ENCODE assay signal across 13 cellular contexts in genomic region chr20:63029358-63030121, GRCh38. TPM values are rescaled to one million over a fixed set of nuclear protein-coding genes. Genes with fewer than 3 reads are reported as not detected.
DNase-seq lines count a peak whose midpoint lies in the region; ATAC-seq and TF ChIP-seq lines count a peak whose summit lies in the region.
"Had no signal": no experiment of that assay in that cellular context is flagged by ENCODE, and none has a peak within 500 bp of the region (broad histone marks: within the 10 kb centered on the region; RNA-seq: fewer than 3 reads in every experiment).

No MANE protein-coding gene starts in this region.

- H3K36me3 ChIP-seq in HCT116 (ENCODE audit: control insufficient read depth in 1 of 2, insufficient read depth in 2 of 2, low read length in 2 of 2) (no peaks in the 10 kb centered on the region), osteoblast (ENCODE audit: insufficient read depth, low read length) (no peaks in the 10 kb centered on the region)

- POLR2A ChIA-PET in HCT116 (lab: Charles Lee): no interaction called here
- POLR2A ChIA-PET in activated naive CD8-positive, alpha-beta T cell treated with anti-CD3 and anti-CD28 coated beads, Interleukin-2, amount 10 ng/mL, durations not matched to agents 7 days and 5 days (lab: Charles Lee): no interaction called here

- H3K4me3 Mint-ChIP-seq in activated naive CD8-positive, alpha-beta T cell treated with anti-CD3 and anti-CD28 coated beads, Interleukin-2, amount 10 ng/mL, durations not matched to agents 7 days and 5 days: peak overlapping the region; percentile 40
- H3K4me3 Mint-ChIP-seq: nephron had no signal

- TF ChIP-seq CTCF in HCT116 (IDR thresholded peaks at IDR 0.05 in 2 of 3, conservative IDR thresholded peaks at IDR 0.05 in 1 of 3; ENCODE audit: borderline replicate concordance in 1 of 3, insufficient read depth in 1 of 3, low read depth in 2 of 3, low read length in 2 of 3): no peak
- TF ChIP-seq CTCF in osteoblast (IDR thresholded peaks at IDR 0.05; ENCODE audit: extremely low read depth, low read depth, low read length): no peak

- H3K27me3 Mint-ChIP-seq in activated naive CD8-positive, alpha-beta T cell treated with anti-CD3 and anti-CD28 coated beads, Interleukin-2, amount 10 ng/mL, durations not matched to agents 7 days and 5 days: peaks cover 23% of the 10 kb centered on the region

- H2AFZ ChIP-seq in HCT116 (ENCODE audit: low read depth, low read length, poor library complexity, severe bottlenecking) (no peak overlapping the region), osteoblast (ENCODE audit: low read length) (no peak overlapping the region)

- intact Hi-C loops in HCT116 (cut with micrococcal nuclease): no loop called here

- no peaks in the 10 kb centered on the region for H3K9me3 ChIP-seq in HCT116 (ENCODE audit: control insufficient read depth in 1 of 2, insufficient read depth in 1 of 2, low read depth in 1 of 2, low read length in 2 of 2)
- no peaks in the 10 kb centered on the region for H3K9me3 ChIP-seq in osteoblast (ENCODE audit: low read depth, low read length)

- H3K4me1 Mint-ChIP-seq in activated naive CD8-positive, alpha-beta T cell treated with anti-CD3 and anti-CD28 coated beads, Interleukin-2, amount 10 ng/mL, durations not matched to agents 7 days and 5 days: peaks cover 8% of the 10 kb centered on the region

- BruUV-seq in HCT116 (replicated peaks; lab: Mats Ljungman, UMichigan): no TSS peak

- no peak for TF ChIP-seq POLR2A in HCT116 (IDR thresholded peaks at IDR 0.05; ENCODE audit: borderline replicate concordance, extremely low read depth, insufficient read depth, insufficient read length)

- H3K9me2 ChIP-seq in HCT116 (ENCODE audit: insufficient read depth): no peaks in the 10 kb centered on the region

- CTCF ChIA-PET in HCT116 (lab: Charles Lee): no interaction called here

- H3K36me3 Mint-ChIP-seq in activated naive CD8-positive, alpha-beta T cell treated with anti-CD3 and anti-CD28 coated beads, Interleukin-2, amount 10 ng/mL, durations not matched to agents 7 days and 5 days: no peaks in the 10 kb centered on the region

- H3K4me2 ChIP-seq in HCT116 (ENCODE audit: low read length): no peak overlapping the region
- no peak overlapping the region for H3K4me2 ChIP-seq in osteoblast (ENCODE audit: insufficient read depth, low read length)

- no peaks in the 10 kb centered on the region for H4K20me1 ChIP-seq in HCT116 (ENCODE audit: insufficient read depth)
- H4K20me1 ChIP-seq in osteoblast (ENCODE audit: insufficient read depth, low read length): no peaks in the 10 kb centered on the region

- DNase-seq in activated T-cell treated with anti-CD3 and anti-CD28 coated beads, Interleukin-2, amount 50 U/mL, for 48 hours: peak; percentile 35 to 45
- no peak for DNase-seq in activated T-cell treated with anti-CD3 and anti-CD28 coated beads, Interleukin-2, amount 50 U/mL, for 1 hour
- DNase-seq in HCT116 (ENCODE audit: low read depth, low spot score) (no peak), osteoblast (ENCODE audit: insufficient read length, low spot score, missing footprints) (peak; percentile 81), UCSD-AML1 (lab: John Stamatoyannopoulos, UW; ENCODE audit: unreplicated experiment) (no peak), NCI-H1417 treated with DMSO at 0.1 percent for 48 hours (lab: John Stamatoyannopoulos, UW) (no peak)
- peak; percentile 52 for DNase-seq in activated naive CD8-positive, alpha-beta T cell treated with anti-CD3 and anti-CD28 coated beads, Interleukin-2, amount 10 ng/mL, durations not matched to agents 7 days and 5 days
- DNase-seq: GDM1, NCI-H1436 had no signal

- RAD21 ChIA-PET in HCT116 (lab: Charles Lee; ENCODE audit: low non-redundant PET in 1 of 2, low total read pairs in 2 of 2, uncharacterized antibody in 2 of 2, unreplicated experiment in 2 of 2): no interaction called here

- no peaks in the 10 kb centered on the region for H3K79me2 ChIP-seq in HCT116 (ENCODE audit: insufficient read depth, low read length)
- H3K79me2 ChIP-seq in osteoblast (ENCODE audit: insufficient read depth, low read length): no peaks in the 10 kb centered on the region

- no peaks in the 10 kb centered on the region for H3K4me1 ChIP-seq in HCT116 (ENCODE audit: control insufficient read depth in 1 of 2, insufficient read depth in 2 of 2, low read length in 2 of 2)
- H3K4me1 ChIP-seq in osteoblast (ENCODE audit: insufficient read depth, low read length): no peaks in the 10 kb centered on the region

- no peaks in the 10 kb centered on the region for H3K9me3 Mint-ChIP-seq in activated naive CD8-positive, alpha-beta T cell treated with anti-CD3 and anti-CD28 coated beads, Interleukin-2, amount 10 ng/mL, durations not matched to agents 7 days and 5 days
- H3K9me3 Mint-ChIP-seq: activated T-helper 2 cell treated with anti-CD3 and anti-CD28 coated beads, Interferon-gamma antibody, Interleukin-2, Interleukin-4, amounts not matched to agents 10 μg/mL and 5 μg/mL and 100 μg/mL, durations not matched to agents 14 hours and 24 hours and 36 hours; nephron had no signal

- TF ChIP-seq RAD21 in HCT116 (IDR thresholded peaks at IDR 0.05; ENCODE audit: low read depth): no peak

- H3K27ac Mint-ChIP-seq in activated naive CD8-positive, alpha-beta T cell treated with anti-CD3 and anti-CD28 coated beads, Interleukin-2, amount 10 ng/mL, durations not matched to agents 7 days and 5 days: no peak overlapping the region
- H3K27ac Mint-ChIP-seq: activated T-helper 2 cell treated with anti-CD3 and anti-CD28 coated beads, Interferon-gamma antibody, Interleukin-2, Interleukin-4, amounts not matched to agents 10 μg/mL and 5 μg/mL and 100 μg/mL, durations not matched to agents 14 hours and 24 hours and 36 hours; nephron had no signal

- H3K27ac ChIP-seq in HCT116 (ENCODE audit: low read depth, low read length): no peak overlapping the region
- H3K27ac ChIP-seq in osteoblast (ENCODE audit: low read depth, low read length): no peak overlapping the region
- H3K27ac ChIP-seq: skin epidermis had no signal

- H3K27me3 ChIP-seq in HCT116 (ENCODE audit: insufficient read depth, low read length) (peaks cover 6% of the 10 kb centered on the region; the same call in 1 of the 2 replicates), osteoblast (ENCODE audit: insufficient read depth, low read length) (peaks cover 58% of the 10 kb centered on the region)

- ATAC-seq in HCT116: peak; percentile 58
- peak; percentile 52 for ATAC-seq in activated naive CD8-positive, alpha-beta T cell treated with anti-CD3 and anti-CD28 coated beads, Interleukin-2, amount 10 ng/mL, durations not matched to agents 7 days and 5 days (ENCODE audit: low read depth)
- no peak for ATAC-seq in HG03039 (IDR thresholded peaks at IDR 0.05; ENCODE audit: unreplicated experiment)

- H3K9ac ChIP-seq in HCT116 (ENCODE audit: low read length): no peak overlapping the region

- H3K4me3 ChIP-seq in HCT116 (replicated peaks in 1 of 2; ENCODE audit: low read depth in 1 of 2, low read length in 2 of 2): no peak overlapping the region
- no peak overlapping the region for H3K4me3 ChIP-seq in osteoblast (ENCODE audit: insufficient read depth, low read length)
- H3K4me3 ChIP-seq: skin epidermis had no signal

TF ChIP-seq in HCT116, 20 proteins besides CTCF, POLR2A, EP300 and RAD21 (continues in another document):
- TF ChIP-seq ZFX (IDR thresholded peaks at IDR 0.05) (no peak), MAX (IDR thresholded peaks at IDR 0.05) (no peak), ATF3 (IDR thresholded peaks at IDR 0.05) (no peak), ZBTB33 (IDR thresholded peaks at IDR 0.05; ENCODE audit: extremely low read depth, insufficient replicate concordance, low read length) (no peak), FOSL1 (IDR thresholded peaks at IDR 0.05; ENCODE audit: low read depth) (no peak), YY1 (IDR thresholded peaks at IDR 0.05; ENCODE audit: extremely low read depth, insufficient replicate concordance, low read depth, low read length) (no peak), EGR1 (IDR thresholded peaks at IDR 0.05; ENCODE audit: low read depth) (no peak), SP1 (IDR thresholded peaks at IDR 0.05; ENCODE audit: low read depth) (no peak), ELF1 (IDR thresholded peaks at IDR 0.05; ENCODE audit: borderline replicate concordance, low read depth) (no peak), ZNF274 (IDR thresholded peaks at IDR 0.05; ENCODE audit: low read depth, low read length) (no peak), TCF7L2 (IDR thresholded peaks at IDR 0.05; ENCODE audit: borderline replicate concordance, extremely low read depth, insufficient read depth, insufficient read length) (no peak), POLR2AphosphoS5 (IDR thresholded peaks at IDR 0.05; ENCODE audit: low read depth, low read length) (no peak), SIN3A (IDR thresholded peaks at IDR 0.05; ENCODE audit: low read depth) (no peak), CBX3 (IDR thresholded peaks at IDR 0.05; ENCODE audit: low read depth) (no peak), CEBPB (IDR thresholded peaks at IDR 0.05; ENCODE audit: low read depth) (no peak), SRF (IDR thresholded peaks at IDR 0.05; ENCODE audit: low read depth) (no peak), EZH2 (IDR thresholded peaks at IDR 0.05) (no peak)

RNA-seq across cellular contexts. Expression of gene BHLHE23, which starts 22.8 kb away (rescaled TPM):
- total RNA-seq in HCT116 (2021; ENCODE audit: unreplicated experiment): not detected
- not detected in 2 replicates for polyA plus RNA-seq in HCT116 (2012)
- total RNA-seq in activated naive CD8-positive, alpha-beta T cell treated with anti-CD3 and anti-CD28 coated beads, Interleukin-2, amount 10 ng/mL, durations not matched to agents 7 days and 5 days: not detected
- total RNA-seq in osteoblast: not detected in 2 replicates
- total RNA-seq: activated T-helper 2 cell treated with anti-CD3 and anti-CD28 coated beads, Interferon-gamma antibody, Interleukin-2, Interleukin-4, amounts not matched to agents 10 μg/mL and 5 μg/mL and 100 μg/mL, durations not matched to agents 14 hours and 24 hours and 36 hours had no signal

Comparison
In these comparisons a context has a peak if more than half of its experiments do, and no peak if none do; other contexts are left out.
1. DNase-seq: peak in activated T-cell treated with anti-CD3 and anti-CD28 coated beads, Interleukin-2, amount 50 U/mL, for 48 hours (2 of 2), activated naive CD8-positive, alpha-beta T cell treated with anti-CD3 and anti-CD28 coated beads, Interleukin-2, amount 10 ng/mL, durations not matched to agents 7 days and 5 days (single experiment) and osteoblast (single experiment); none in activated T-cell treated with anti-CD3 and anti-CD28 coated beads, Interleukin-2, amount 50 U/mL, for 1 hour (single experiment), HCT116 (single experiment), UCSD-AML1 (single experiment) and NCI-H1417 treated with DMSO at 0.1 percent for 48 hours (single experiment).